ENCODE assay signal across 8 cellular contexts in the genomic region with DNA sequence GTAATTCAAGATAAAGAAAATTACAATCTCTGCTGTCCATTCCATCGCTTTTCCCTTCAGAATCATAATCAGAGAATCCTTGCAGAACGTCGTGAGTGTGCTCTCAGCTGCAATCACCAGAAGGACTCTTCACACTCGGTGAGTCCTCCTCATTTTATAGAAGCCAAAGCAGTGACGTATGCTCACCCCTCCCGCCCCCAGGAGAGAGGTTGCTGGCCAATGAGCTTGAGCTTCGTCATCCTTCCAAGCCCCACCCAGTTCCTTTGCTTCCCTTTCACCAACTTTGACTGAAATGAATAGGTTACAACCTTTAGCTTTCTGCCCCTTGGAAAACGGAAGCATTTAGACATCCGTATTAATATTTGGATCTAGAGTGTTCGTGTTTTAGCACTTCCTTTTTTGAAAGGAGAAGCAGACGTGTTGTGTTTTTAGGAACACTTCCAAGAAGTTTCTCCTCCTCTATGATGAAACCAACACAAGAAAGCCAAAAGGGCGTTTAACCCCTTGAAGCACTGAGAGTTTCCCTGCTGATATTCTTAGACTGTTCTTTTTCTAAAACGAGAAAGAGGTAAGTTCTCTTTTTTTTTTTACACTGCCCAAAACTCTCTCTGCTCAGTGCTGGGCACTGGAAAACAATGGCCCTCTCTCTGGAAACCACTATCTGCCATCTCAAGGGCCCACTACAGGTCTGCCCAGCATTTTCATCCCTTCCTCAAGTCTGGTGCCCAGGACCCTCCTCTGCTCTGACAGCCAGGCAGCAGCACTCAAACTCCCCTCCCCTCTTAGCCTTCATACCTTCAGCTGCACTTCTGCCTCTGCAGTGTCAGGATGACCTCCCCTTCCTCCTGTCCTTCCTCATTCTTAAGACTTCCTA. TPM values are rescaled to one million over a fixed set of nuclear protein-coding genes. Genes with fewer than 3 reads are reported as not detected.
A peak's percentile ranks its signal among the peaks of the same experiment; 100 is the strongest.
DNase-seq lines count a peak whose midpoint lies in the region; ATAC-seq and TF ChIP-seq lines count a peak whose summit lies in the region.

No MANE protein-coding gene starts in this region.

- H3K9me3 ChIP-seq in left lung: peaks cover 0 to 3% of the 10 kb centered on the region in 2 donors

- H3K27me3 Mint-ChIP-seq in Calu3 (ENCODE audit: unreplicated experiment): peaks cover 70% of the 10 kb centered on the region

- in situ Hi-C loops in astrocyte of the spinal cord (cut with HindIII; ENCODE audit: low sequenced_read_pairs): no loop called here

- TF ChIP-seq CTCF in Calu3 (IDR thresholded peaks at IDR 0.05; ENCODE audit: unreplicated experiment) (no peak), astrocyte of the spinal cord (IDR thresholded peaks at IDR 0.05; ENCODE audit: low read depth, low read length) (no peak), left lung (IDR thresholded peaks at IDR 0.05) (no peak)

- CTCF ChIA-PET in Calu3 (lab: Charles Lee): interaction anchor here (0.6 to 1.1 kb wide), 2 partner anchors 32 to 525 kb away, joined by 3 to 5 read pairs; no protein-coding TSS in a partner anchor

- intact Hi-C loops in Calu3 (cut with micrococcal nuclease; ENCODE audit: unreplicated experiment) (no loop called here), left lung (cut with DNase I) (loop anchor here (10.0 kb wide), 2 partner anchors 77 to 87 kb away; partner anchors contain the start of gene ERICH4 (in 1 of the 2))

- H3K27ac Mint-ChIP-seq in Calu3 (ENCODE audit: unreplicated experiment): peak overlapping the region; percentile 13

- H3K36me3 Mint-ChIP-seq in Calu3 (ENCODE audit: insufficient read depth, unreplicated experiment): no peaks in the 10 kb centered on the region

- ATAC-seq in HG02938 (IDR thresholded peaks at IDR 0.05; ENCODE audit: unreplicated experiment) (peak; percentile 33), left lung (peak; percentile 94), HG03457 (IDR thresholded peaks at IDR 0.05; ENCODE audit: unreplicated experiment) (no peak)

- H3K4me3 ChIP-seq in astrocyte of the spinal cord (ENCODE audit: low read depth, low read length): no peak overlapping the region
- peak overlapping the region in 1 of 2 donors; percentile 27 for H3K4me3 ChIP-seq in left lung

- DNase-seq in Calu3 (peak; percentile 60), T-helper 2 cell (peak; percentile 41 to 93 (median 73)), astrocyte of the spinal cord (ENCODE audit: low read depth, low spot score) (peak; percentile 16), left lung (peak; percentile 72 to 88), dedifferentiated amniotic fluid mesenchymal stem cell (ENCODE audit: extremely low spot score) (no peak)
- peak; percentile 56 for DNase-seq in stimulated activated CD8-positive, alpha-beta memory T cell treated with anti-CD3 and anti-CD28 coated beads, Interleukin-15, amount 100 ng/mL, for 1 hour (ENCODE audit: low read depth)

- no peaks in the 10 kb centered on the region for H3K9me3 Mint-ChIP-seq in Calu3 (ENCODE audit: low read depth, unreplicated experiment)

- peaks cover 5 to 71% of the 10 kb centered on the region in 2 donors for H3K4me1 ChIP-seq in left lung

- TSS peak; percentile 43 for BruUV-seq in Calu3 (replicated peaks; lab: Mats Ljungman, UMichigan)

- peak overlapping the region; percentile 86 to 98 for H3K27ac ChIP-seq in left lung

- peaks cover 27% of the 10 kb centered on the region for H3K4me1 Mint-ChIP-seq in Calu3 (ENCODE audit: low read depth, unreplicated experiment)

- H3K36me3 ChIP-seq in left lung: no peaks in the 10 kb centered on the region

- H3K4me3 Mint-ChIP-seq in Calu3 (ENCODE audit: low read depth, unreplicated experiment): peak overlapping the region; percentile 41

- peaks cover under 1 to 2% of the 10 kb centered on the region in 2 donors for H3K27me3 ChIP-seq in left lung

RNA-seq across cellular contexts. Expression of gene CEACAM21, which starts 44.3 kb away (rescaled TPM):
- total RNA-seq in Calu3 (2022): not detected in 2 replicates
- total RNA-seq in left lung: 1 to 10 TPM; 4.8 to 6.3 TPM
